Comparison of ENCODE assay signal across 10 cellular contexts in genomic region chr5:115460476-115460875, GRCh38.
DNase-seq lines count a peak whose midpoint lies in the region; ATAC-seq, FAIRE-seq and TF ChIP-seq lines count a peak whose summit lies in the region.
"Had no signal": no experiment of that assay in that cellular context is flagged by ENCODE, and none has a peak within 500 bp of the region (broad histone marks: within the 10 kb centered on the region; RNA-seq: fewer than 3 reads in every experiment).

No MANE protein-coding gene starts in this region.

- intact Hi-C loops in Panc1 (cut with micrococcal nuclease; ENCODE audit: unreplicated experiment) (no loop called here), left cardiac atrium (cut with DNase I) (loop anchor here in 1 of 2 donors (1.0 to 10.0 kb wide), 2 partner anchors 37 to 74 kb away; no protein-coding TSS in a partner anchor)
- intact Hi-C loops in CD4-positive, alpha-beta T cell (cut with DNase I, micrococcal nuclease) = no loop called here

- ATAC-seq in HG02610 (IDR thresholded peaks at IDR 0.05; ENCODE audit: unreplicated experiment) = peak; percentile 75
- ATAC-seq in Panc1 = no peak; the same call in 1 of the 2 replicates
- peak; percentile 84 to 90 for ATAC-seq in left cardiac atrium
- ATAC-seq in CD4-positive, alpha-beta T cell (ENCODE audit: poor library complexity) = no peak

- no peak overlapping the region for H3K4me3 Mint-ChIP-seq in CD4-positive, alpha-beta T cell
- H3K4me3 Mint-ChIP-seq: T-helper 1 cell treated with Interleukin-12 subunit alpha and Interleukin-12 subunit beta and Interleukin-4 antibody, amounts not matched to agents 30 μg/mL and 1 μg/mL, for 36 hours had no signal

- no peaks in the 10 kb centered on the region for H3K27me3 ChIP-seq in Panc1 (ENCODE audit: control insufficient read depth, insufficient read depth, low read length)
- peaks cover 8% of the 10 kb centered on the region for H3K27me3 ChIP-seq in CD4-positive, alpha-beta T cell (ENCODE audit: control insufficient read depth, insufficient read depth, low read length)

- peaks cover 31% of the 10 kb centered on the region for H3K27me3 Mint-ChIP-seq in CD4-positive, alpha-beta T cell

- H3K27ac Mint-ChIP-seq in CD4-positive, alpha-beta T cell = no peak overlapping the region
- H3K27ac Mint-ChIP-seq: T-helper 1 cell treated with Interleukin-12 subunit alpha and Interleukin-12 subunit beta and Interleukin-4 antibody, amounts not matched to agents 30 μg/mL and 1 μg/mL, for 36 hours had no signal

- H3K9me3 ChIP-seq in Panc1 (ENCODE audit: control insufficient read depth, insufficient read depth, low read depth, low read length) = no peaks in the 10 kb centered on the region
- no peaks in the 10 kb centered on the region for H3K9me3 ChIP-seq in CD4-positive, alpha-beta T cell (ENCODE audit: control insufficient read depth, low read length)

- DNase-seq in NCI-H2196 (lab: John Stamatoyannopoulos, UW; ENCODE audit: unreplicated experiment) (peak; percentile 53), NCI-H2196 treated with DMSO at 0.1 percent for 48 hours (lab: John Stamatoyannopoulos, UW; ENCODE audit: unreplicated experiment) (no peak), Panc1 (ENCODE audit: low read depth, low spot score) (peak; percentile 60), left cardiac atrium (peak; percentile 78), D721Med (ENCODE audit: insufficient read length, low spot score) (no peak), COLO668 (lab: John Stamatoyannopoulos, UW; ENCODE audit: unreplicated experiment) (no peak)
- DNase-seq in CD4-positive, alpha-beta T cell = no peak

- H3K36me3 Mint-ChIP-seq in CD4-positive, alpha-beta T cell (ENCODE audit: low read depth) = no peaks in the 10 kb centered on the region

- H3K4me3 ChIP-seq in Panc1 (ENCODE audit: low read depth in 2 of 2, low read length in 2 of 2) = no peak overlapping the region

- no peaks in the 10 kb centered on the region for H3K4me1 ChIP-seq in Panc1 (ENCODE audit: control insufficient read depth, insufficient read depth, low read length)

- no peaks in the 10 kb centered on the region for H3K36me3 ChIP-seq in Panc1 (ENCODE audit: control insufficient read depth, insufficient read depth, low read length)

- FAIRE-seq in D721Med (lab: Jason Lieb, UNC) = no peak
- FAIRE-seq: A204.1 had no signal

- H3K9me3 Mint-ChIP-seq in CD4-positive, alpha-beta T cell = no peaks in the 10 kb centered on the region
- H3K9me3 Mint-ChIP-seq: T-helper 1 cell treated with Interleukin-12 subunit alpha and Interleukin-12 subunit beta and Interleukin-4 antibody, amounts not matched to agents 30 μg/mL and 1 μg/mL, for 36 hours had no signal

- H3K27ac ChIP-seq in Panc1 (ENCODE audit: low read length) = no peak overlapping the region
- no peak overlapping the region for H3K27ac ChIP-seq in CD4-positive, alpha-beta T cell (ENCODE audit: low read depth, low read length)

- POLR2A ChIA-PET in Panc1 (lab: Charles Lee) = no interaction called here
- POLR2A ChIA-PET in CD4-positive, alpha-beta T cell (lab: Charles Lee) = no interaction called here

- BruUV-seq in Panc1 (replicated peaks; lab: Mats Ljungman, UMichigan) = no TSS peak

- CTCF ChIA-PET in Panc1 (lab: Charles Lee) = no interaction called here
- CTCF ChIA-PET in CD4-positive, alpha-beta T cell (lab: Charles Lee) = no interaction called here

- H3K4me1 Mint-ChIP-seq in CD4-positive, alpha-beta T cell (ENCODE audit: low read depth) = no peaks in the 10 kb centered on the region

- in situ Hi-C loops in Panc1 (cut with HindIII; ENCODE audit: low pct_unique_long_range_greater_than_20kb, low sequenced_read_pairs) = no loop called here

- TF ChIP-seq CTCF in Panc1 (IDR thresholded peaks at IDR 0.05) (no peak), D721Med (IDR thresholded peaks at IDR 0.05; ENCODE audit: insufficient read depth, missing control alignments) (no peak)
- no peak for TF ChIP-seq CTCF in CD4-positive, alpha-beta T cell (IDR thresholded peaks at IDR 0.05)

Comparison
In these comparisons a context has a peak if more than half of its experiments do, and no peak if none do; other contexts are left out.
1. DNase-seq: peak in NCI-H2196 (single experiment), Panc1 (single experiment) and left cardiac atrium (single experiment); none in NCI-H2196 treated with DMSO at 0.1 percent for 48 hours (single experiment), D721Med (single experiment), COLO668 (single experiment) and CD4-positive, alpha-beta T cell (0 of 10).
2. ATAC-seq: peak in HG02610 (single experiment) and left cardiac atrium (2 of 2); none in Panc1 (single experiment) and CD4-positive, alpha-beta T cell (single experiment).